1 cellular context compared by ENCODE assay signal in genomic region chr4:24795666-24796381, GRCh38.
TF ChIP-seq lines count a peak whose summit lies in the region.

No MANE protein-coding gene starts in this region.

TF ChIP-seq in IMR-90, 13 proteins besides CTCF, POLR2A, EP300 and RAD21:
- no peak for TF ChIP-seq ELK1 (IDR thresholded peaks at IDR 0.05; ENCODE audit: borderline replicate concordance, low read depth, low read length)
- no peak for TF ChIP-seq NFE2L2 (IDR thresholded peaks at IDR 0.05; ENCODE audit: low read depth, low read length)
- TF ChIP-seq FOS (IDR thresholded peaks at IDR 0.05; ENCODE audit: low read depth, low read length) = no peak
- no peak for TF ChIP-seq RCOR1 (IDR thresholded peaks at IDR 0.05; ENCODE audit: insufficient replicate concordance, low read length)
